ENCODE assay signal across 14 cellular contexts in the genomic region with DNA sequence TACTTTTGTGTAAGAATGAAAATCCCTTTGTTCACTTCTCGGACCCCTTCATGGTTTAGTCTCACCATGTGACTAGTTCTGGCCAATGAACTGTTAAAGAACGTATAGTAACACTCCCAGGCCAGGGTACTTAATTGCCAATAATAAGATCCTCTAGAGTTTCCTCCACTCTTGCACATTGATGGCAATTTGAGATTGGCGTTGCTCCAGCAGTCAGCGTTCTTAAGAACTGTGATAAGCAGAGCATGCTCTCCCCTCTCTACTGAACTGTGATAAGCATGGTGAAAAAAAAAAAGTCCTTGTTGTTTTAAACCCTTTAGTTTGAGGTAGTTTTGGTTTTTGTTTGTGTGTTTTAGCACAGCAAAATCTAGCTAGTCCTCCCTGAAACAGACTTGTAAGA.
"Had no signal": no experiment of that assay in that cellular context is flagged by ENCODE, and none has a peak within 500 bp of the region (broad histone marks: within the 10 kb centered on the region; RNA-seq: fewer than 3 reads in every experiment).

No MANE protein-coding gene starts in this region.

- DNase-seq: activated CD4-positive, alpha-beta T cell treated with anti-CD3 and anti-CD28 coated beads, Interleukin-2, amount 10 ng/mL, durations not matched to agents 7 days and 5 days; activated CD4-positive, CD25-positive, alpha-beta regulatory T cell; activated CD8-positive, alpha-beta memory T cell treated with anti-CD3 and anti-CD28 coated beads for 24 hours; activated naive CD4-positive, alpha-beta T cell treated with anti-CD3 and anti-CD28 coated beads, Interleukin-2, amount 10 ng/mL, durations not matched to agents 7 days and 5 days; adrenal gland; body of pancreas; effector memory CD4-positive, alpha-beta T cell; kidney; nephron progenitor cell; stimulated activated CD4-positive, alpha-beta T cell treated with anti-CD3 and anti-CD28 coated beads, Interleukin-2, amount 100 ng/mL, for 48 hours; stimulated activated naive CD4-positive, alpha-beta T cell treated with Interleukin-2 at 50 U/mL for 16 hours; T1000; upper lobe of left lung had no signal

- H3K27ac ChIP-seq: adrenal gland, body of pancreas, hepatocyte, upper lobe of left lung had no signal

- H3K36me3 ChIP-seq: adrenal gland, upper lobe of left lung had no signal

- H3K27me3 ChIP-seq: adrenal gland, body of pancreas, hepatocyte, upper lobe of left lung had no signal

- H3K4me1 ChIP-seq: adrenal gland, body of pancreas, upper lobe of left lung had no signal

- ATAC-seq: body of pancreas had no signal

- H3K9me3 ChIP-seq: adrenal gland, body of pancreas, upper lobe of left lung had no signal

- H3K4me3 ChIP-seq: adrenal gland, body of pancreas, hepatocyte, upper lobe of left lung had no signal
